28 cellular contexts compared by ENCODE assay signal in the genomic region with DNA sequence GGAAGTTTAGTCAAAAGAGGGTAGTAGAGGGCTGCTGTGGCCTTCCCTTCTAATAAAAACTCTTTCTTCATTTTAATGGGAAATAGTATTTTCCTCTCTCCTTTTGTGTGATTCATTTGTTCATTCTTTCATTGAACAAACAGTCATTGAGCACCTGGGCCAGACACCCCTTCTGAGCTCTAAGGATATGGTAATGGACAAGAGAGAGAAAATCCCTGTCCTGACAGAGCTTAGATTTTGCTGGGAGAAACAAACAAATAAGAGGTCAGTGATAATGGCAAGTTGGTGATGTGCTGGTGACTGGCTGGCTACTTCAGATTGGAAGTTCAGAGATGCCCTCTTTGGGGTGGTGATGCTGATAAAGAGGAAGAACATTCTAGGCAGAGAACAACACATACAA. TPM values are rescaled to one million over a fixed set of nuclear protein-coding genes. Genes with fewer than 3 reads are reported as not detected.
A peak's percentile ranks its signal among the peaks of the same experiment; 100 is the strongest.
DNase-seq lines count a peak whose midpoint lies in the region; ATAC-seq and TF ChIP-seq lines count a peak whose summit lies in the region.
"Had no signal": no experiment of that assay in that cellular context is flagged by ENCODE, and none has a peak within 500 bp of the region (broad histone marks: within the 10 kb centered on the region; RNA-seq: fewer than 3 reads in every experiment).

No MANE protein-coding gene starts in this region.

- peaks cover 21% of the 10 kb centered on the region for H3K79me2 ChIP-seq in GM23338 (replicated peaks; ENCODE audit: insufficient read depth)

- peak overlapping the region; percentile 9; the same call in 1 of the 2 replicates for H3K4me2 ChIP-seq in GM23338
- H3K4me2 ChIP-seq: BLaER1 treated with 17β-estradiol and CSF1 and Interleukin-3, amounts not matched to agents 10 nM and 100 nM; smooth muscle cell had no signal

- peaks cover 12% of the 10 kb centered on the region for H3K9me3 Mint-ChIP-seq in CD4-positive, alpha-beta T cell
- H3K9me3 Mint-ChIP-seq in GM23338 = peaks cover 4% of the 10 kb centered on the region; the same call in 1 of the 3 replicates
- peaks cover 6% of the 10 kb centered on the region for H3K9me3 Mint-ChIP-seq in activated naive CD8-positive, alpha-beta T cell treated with anti-CD3 and anti-CD28 coated beads for 36 hours
- peaks cover 5% of the 10 kb centered on the region for H3K9me3 Mint-ChIP-seq in natural killer cell treated with Interleukin-12 subunit alpha and Interleukin-12 subunit beta and Interleukin-15 and Interleukin-18, amount 100 ng/mL, for 72 hours
- H3K9me3 Mint-ChIP-seq in activated T-helper 1 cell treated with anti-CD3 and anti-CD28 coated beads, Interleukin-12 subunit alpha, Interleukin-12 subunit beta, Interleukin-2, Interleukin-4 antibody, amounts not matched to agents 30 ng/mL and 10 ng/mL and 1 ng/mL, durations not matched to agents 14 hours and 24 hours and 36 hours = peaks cover 16% of the 10 kb centered on the region
- H3K9me3 Mint-ChIP-seq: HFFc6 had no signal

- peaks cover 88% of the 10 kb centered on the region for H3K4me1 Mint-ChIP-seq in CD4-positive, alpha-beta T cell (ENCODE audit: low read depth)
- H3K4me1 Mint-ChIP-seq in GM23338 = peaks cover 18% of the 10 kb centered on the region
- peaks cover 59% of the 10 kb centered on the region for H3K4me1 Mint-ChIP-seq in activated naive CD8-positive, alpha-beta T cell treated with anti-CD3 and anti-CD28 coated beads for 36 hours
- H3K4me1 Mint-ChIP-seq in natural killer cell treated with Interleukin-12 subunit alpha and Interleukin-12 subunit beta and Interleukin-15 and Interleukin-18, amount 100 ng/mL, for 72 hours (ENCODE audit: low read depth in 2 of 2) = peaks cover 50 to 67% of the 10 kb centered on the region in 2 donors
- peaks cover 48% of the 10 kb centered on the region for H3K4me1 Mint-ChIP-seq in activated T-helper 1 cell treated with anti-CD3 and anti-CD28 coated beads, Interleukin-12 subunit alpha, Interleukin-12 subunit beta, Interleukin-2, Interleukin-4 antibody, amounts not matched to agents 30 ng/mL and 10 ng/mL and 1 ng/mL, durations not matched to agents 14 hours and 24 hours and 36 hours (ENCODE audit: low read depth)

- H3K9me3 ChIP-seq in CD4-positive, alpha-beta T cell (ENCODE audit: control insufficient read depth, low read length) = no peaks in the 10 kb centered on the region
- H3K9me3 ChIP-seq: ovary, Peyer's patch, transverse colon had no signal

- intact Hi-C loops in CD4-positive, alpha-beta T cell (cut with DNase I, micrococcal nuclease) = no loop called here
- intact Hi-C loops in activated T-helper 1 cell treated with anti-CD3 and anti-CD28 coated beads, Interleukin-12 subunit alpha, Interleukin-12 subunit beta, Interleukin-2, Interleukin-4 antibody, amounts not matched to agents 30 ng/mL and 10 ng/mL and 1 ng/mL, durations not matched to agents 14 hours and 24 hours and 36 hours (cut with micrococcal nuclease) = no loop called here
- intact Hi-C loops in left colon (cut with DNase I, micrococcal nuclease) = no loop called here

- peaks cover 12% of the 10 kb centered on the region for H3K4me1 ChIP-seq in GM23338 (ENCODE audit: insufficient read depth)
- H3K4me1 ChIP-seq: Peyer's patch had no signal

- H4K20me1 ChIP-seq in GM23338 (replicated peaks; ENCODE audit: insufficient read depth) = no peaks in the 10 kb centered on the region
- H4K20me1 ChIP-seq: BLaER1 treated with 17β-estradiol and CSF1 and Interleukin-3, amounts not matched to agents 10 nM and 100 nM had no signal

- no peaks in the 10 kb centered on the region for H3K27me3 ChIP-seq in CD4-positive, alpha-beta T cell (ENCODE audit: control insufficient read depth, insufficient read depth, low read length)
- no peaks in the 10 kb centered on the region for H3K27me3 ChIP-seq in GM23338 (ENCODE audit: insufficient read depth)
- H3K27me3 ChIP-seq: BLaER1 treated with 17β-estradiol and CSF1 and Interleukin-3, amounts not matched to agents 10 nM and 100 nM; ovary; Peyer's patch; transverse colon had no signal

- no peaks in the 10 kb centered on the region for H3F3A ChIP-seq in GM23338 (replicated peaks; ENCODE audit: low read depth)

- 0 out of 2 replicates have a peak, but pooled peaks cover 2% of the 10 kb centered on the region for H3K36me3 ChIP-seq in GM23338 (ENCODE audit: insufficient read depth)
- H3K36me3 ChIP-seq: ovary, Peyer's patch, transverse colon had no signal

- CTCF ChIA-PET in CD4-positive, alpha-beta T cell (lab: Charles Lee) = interaction anchor here (1.0 to 1.9 kb wide), 2 partner anchors 12 to 20 kb away, joined by 4 read pairs; no protein-coding TSS in a partner anchor

- H3K27ac Mint-ChIP-seq in CD4-positive, alpha-beta T cell = peak overlapping the region; percentile 80
- peak overlapping the region; percentile 12 for H3K27ac Mint-ChIP-seq in GM23338
- H3K27ac Mint-ChIP-seq in activated naive CD8-positive, alpha-beta T cell treated with anti-CD3 and anti-CD28 coated beads for 36 hours = peak overlapping the region; percentile 2
- H3K27ac Mint-ChIP-seq in natural killer cell treated with Interleukin-12 subunit alpha and Interleukin-12 subunit beta and Interleukin-15 and Interleukin-18, amount 100 ng/mL, for 72 hours = peak overlapping the region; percentile 5 to 62
- no peak overlapping the region for H3K27ac Mint-ChIP-seq in activated T-helper 1 cell treated with anti-CD3 and anti-CD28 coated beads, Interleukin-12 subunit alpha, Interleukin-12 subunit beta, Interleukin-2, Interleukin-4 antibody, amounts not matched to agents 30 ng/mL and 10 ng/mL and 1 ng/mL, durations not matched to agents 14 hours and 24 hours and 36 hours
- H3K27ac Mint-ChIP-seq: activated T-helper 2 cell treated with anti-CD3 and anti-CD28 coated beads, Interferon-gamma antibody, Interleukin-2, Interleukin-4, amounts not matched to agents 10 μg/mL and 5 μg/mL and 100 μg/mL, durations not matched to agents 14 hours and 24 hours and 36 hours; brain; HFFc6 had no signal

- no peak overlapping the region for H2AFZ ChIP-seq in GM23338
- H2AFZ ChIP-seq: GM23248 had no signal

- TF ChIP-seq CTCF in CD4-positive, alpha-beta T cell (IDR thresholded peaks at IDR 0.05) = no peak
- no peak for TF ChIP-seq CTCF in GM23338 (conservative IDR thresholded peaks at IDR 0.05; ENCODE audit: low read depth in 2 of 2)

- H3K27ac ChIP-seq in CD4-positive, alpha-beta T cell (ENCODE audit: low read depth, low read length) = no peak overlapping the region
- peak overlapping the region; percentile 81 for H3K27ac ChIP-seq in GM23338 (ENCODE audit: low read depth)
- H3K27ac ChIP-seq: BLaER1 treated with 17β-estradiol and CSF1 and Interleukin-3, amounts not matched to agents 10 nM and 100 nM; epithelial cell of prostate; GM23248; ovary; Peyer's patch; transverse colon had no signal

- peak overlapping the region; percentile 17 for H3K4me3 Mint-ChIP-seq in CD4-positive, alpha-beta T cell
- no peak overlapping the region for H3K4me3 Mint-ChIP-seq in GM23338
- no peak overlapping the region for H3K4me3 Mint-ChIP-seq in activated naive CD8-positive, alpha-beta T cell treated with anti-CD3 and anti-CD28 coated beads for 36 hours
- peak overlapping the region; percentile 0 for H3K4me3 Mint-ChIP-seq in natural killer cell treated with Interleukin-12 subunit alpha and Interleukin-12 subunit beta and Interleukin-15 and Interleukin-18, amount 100 ng/mL, for 72 hours
- H3K4me3 Mint-ChIP-seq in activated T-helper 1 cell treated with anti-CD3 and anti-CD28 coated beads, Interleukin-12 subunit alpha, Interleukin-12 subunit beta, Interleukin-2, Interleukin-4 antibody, amounts not matched to agents 30 ng/mL and 10 ng/mL and 1 ng/mL, durations not matched to agents 14 hours and 24 hours and 36 hours = no peak overlapping the region
- H3K4me3 Mint-ChIP-seq: activated CD8-positive, alpha-beta memory T cell treated with anti-CD3 and anti-CD28 coated beads, Interleukin-2, amount 10 ng/mL, durations not matched to agents 7 days and 5 days; brain; HFFc6 had no signal

- POLR2A ChIA-PET in CD4-positive, alpha-beta T cell (lab: Charles Lee) = interaction anchor here (2.3 to 6.3 kb wide), 4 partner anchors 10 to 59 kb away, joined by 14 to 67 read pairs (median 38); a partner anchor contains a TSS

- no peak overlapping the region for H3K4me3 ChIP-seq in GM23338
- H3K4me3 ChIP-seq: BLaER1 treated with 17β-estradiol and CSF1 and Interleukin-3, amounts not matched to agents 10 nM and 100 nM; GM23248; ovary; Peyer's patch; smooth muscle cell; transverse colon had no signal

- no peak for DNase-seq in CD4-positive, alpha-beta T cell
- DNase-seq in GM23338 (ENCODE audit: low spot score) (no peak), DMS53 (lab: John Stamatoyannopoulos, UW) (no peak), left colon (no peak)
- no peak for DNase-seq in activated naive CD8-positive, alpha-beta T cell treated with anti-CD3 and anti-CD28 coated beads for 36 hours
- DNase-seq in natural killer cell treated with Interleukin-12 subunit alpha and Interleukin-12 subunit beta and Interleukin-15 and Interleukin-18, amount 100 ng/mL, for 72 hours (ENCODE audit: low spot score) = no peak
- DNase-seq in activated T-helper 1 cell treated with anti-CD3 and anti-CD28 coated beads, Interleukin-12 subunit alpha, Interleukin-12 subunit beta, Interleukin-2, Interleukin-4 antibody, amounts not matched to agents 30 ng/mL and 10 ng/mL and 1 ng/mL, durations not matched to agents 14 hours and 24 hours and 36 hours (ENCODE audit: low spot score) = no peak
- DNase-seq: activated CD4-positive, alpha-beta T cell treated with anti-CD3 and anti-CD28 coated beads for 4 hours; activated CD8-positive, alpha-beta memory T cell treated with anti-CD3 and anti-CD28 coated beads, Interleukin-2, amount 10 ng/mL, durations not matched to agents 7 days and 5 days; GM23248; HFFc6; islet precursor cell; left ventricle myocardium superior; NCI-H1417; NCI-H2081 treated with DMSO at 0.1 percent for 48 hours; NCI-H345; NCI-H748 treated with DMSO at 0.1 percent for 48 hours; ovary; Peyer's patch; retina; stimulated activated CD4-positive, alpha-beta T cell treated with anti-CD3 and anti-CD28 coated beads, Interleukin-2, amount 100 ng/mL, for 24 hours; T-helper 2 cell; transverse colon had no signal

- no peaks in the 10 kb centered on the region for H3K27me3 Mint-ChIP-seq in CD4-positive, alpha-beta T cell
- peaks cover 4% of the 10 kb centered on the region for H3K27me3 Mint-ChIP-seq in GM23338 (ENCODE audit: insufficient read depth, low read depth, poor library complexity)
- H3K27me3 Mint-ChIP-seq in activated naive CD8-positive, alpha-beta T cell treated with anti-CD3 and anti-CD28 coated beads for 36 hours = no peaks in the 10 kb centered on the region
- H3K27me3 Mint-ChIP-seq in natural killer cell treated with Interleukin-12 subunit alpha and Interleukin-12 subunit beta and Interleukin-15 and Interleukin-18, amount 100 ng/mL, for 72 hours = no peaks in the 10 kb centered on the region
- no peaks in the 10 kb centered on the region for H3K27me3 Mint-ChIP-seq in activated T-helper 1 cell treated with anti-CD3 and anti-CD28 coated beads, Interleukin-12 subunit alpha, Interleukin-12 subunit beta, Interleukin-2, Interleukin-4 antibody, amounts not matched to agents 30 ng/mL and 10 ng/mL and 1 ng/mL, durations not matched to agents 14 hours and 24 hours and 36 hours (ENCODE audit: insufficient read depth)
- H3K27me3 Mint-ChIP-seq: activated CD8-positive, alpha-beta memory T cell treated with anti-CD3 and anti-CD28 coated beads, Interleukin-2, amount 10 ng/mL, durations not matched to agents 7 days and 5 days; brain had no signal

- H3K9me2 ChIP-seq in GM23338 (ENCODE audit: insufficient read depth) = no peaks in the 10 kb centered on the region

- no peak for ATAC-seq in CD4-positive, alpha-beta T cell (ENCODE audit: poor library complexity)
- ATAC-seq in GM23338 (peak; percentile 65), left colon (no peak)
- ATAC-seq in natural killer cell treated with Interleukin-12 subunit alpha and Interleukin-12 subunit beta and Interleukin-15 and Interleukin-18, amount 100 ng/mL, for 72 hours = no peak
- ATAC-seq: activated CD8-positive, alpha-beta memory T cell treated with anti-CD3 and anti-CD28 coated beads, Interleukin-2, amount 10 ng/mL, durations not matched to agents 7 days and 5 days; left ventricle myocardium superior had no signal

- peaks cover 81% of the 10 kb centered on the region for H3K36me3 Mint-ChIP-seq in CD4-positive, alpha-beta T cell (ENCODE audit: low read depth)
- H3K36me3 Mint-ChIP-seq in GM23338 (ENCODE audit: low read depth) = peaks cover 7% of the 10 kb centered on the region; the same call in 2 of the 3 replicates
- H3K36me3 Mint-ChIP-seq in activated naive CD8-positive, alpha-beta T cell treated with anti-CD3 and anti-CD28 coated beads for 36 hours = peaks cover 38% of the 10 kb centered on the region
- peaks cover 24% of the 10 kb centered on the region for H3K36me3 Mint-ChIP-seq in natural killer cell treated with Interleukin-12 subunit alpha and Interleukin-12 subunit beta and Interleukin-15 and Interleukin-18, amount 100 ng/mL, for 72 hours
- H3K36me3 Mint-ChIP-seq in activated T-helper 1 cell treated with anti-CD3 and anti-CD28 coated beads, Interleukin-12 subunit alpha, Interleukin-12 subunit beta, Interleukin-2, Interleukin-4 antibody, amounts not matched to agents 30 ng/mL and 10 ng/mL and 1 ng/mL, durations not matched to agents 14 hours and 24 hours and 36 hours (ENCODE audit: low read depth) = peaks cover 42% of the 10 kb centered on the region

RNA-seq across cellular contexts. Expression of a gene that starts 59.3 kb away (rescaled TPM):
- 100 to 1,000 TPM; 174 to 182 TPM for total RNA-seq in CD4-positive, alpha-beta T cell
- 20.8 and 25.3 TPM in 2 replicates for total RNA-seq in GM23338 (2014; rRNA removed; shearing (Covaris generic))
- 10.5 and 11.1 TPM in 2 replicates for polyA plus RNA-seq in GM23338 (2016; fragmentation: Nextera tagmentation; extraction: Ambion mirVana)
- 10 to 100 TPM in 1 of 2 experiments, 1 to 10 TPM in 1; 9.5 to 11.2 TPM for total RNA-seq in activated naive CD8-positive, alpha-beta T cell treated with anti-CD3 and anti-CD28 coated beads for 36 hours
- 10 to 100 TPM; 15.0 to 26.9 TPM for total RNA-seq in natural killer cell treated with Interleukin-12 subunit alpha and Interleukin-12 subunit beta and Interleukin-15 and Interleukin-18, amount 100 ng/mL, for 72 hours
- 11.2 and 11.8 TPM in 2 replicates for total RNA-seq in activated T-helper 1 cell treated with anti-CD3 and anti-CD28 coated beads, Interleukin-12 subunit alpha, Interleukin-12 subunit beta, Interleukin-2, Interleukin-4 antibody, amounts not matched to agents 30 ng/mL and 10 ng/mL and 1 ng/mL, durations not matched to agents 14 hours and 24 hours and 36 hours
- 10 to 100 TPM; 19.1 to 23.9 TPM for total RNA-seq in left colon

Comparison
In these comparisons a context has a peak if more than half of its experiments do, and no peak if none do; other contexts are left out.
1. H3K4me3 Mint-ChIP-seq: peak in CD4-positive, alpha-beta T cell (single experiment) and natural killer cell treated with Interleukin-12 subunit alpha and Interleukin-12 subunit beta and Interleukin-15 and Interleukin-18, amount 100 ng/mL, for 72 hours (single experiment); none in GM23338 (single experiment), activated naive CD8-positive, alpha-beta T cell treated with anti-CD3 and anti-CD28 coated beads for 36 hours (single experiment) and activated T-helper 1 cell treated with anti-CD3 and anti-CD28 coated beads, Interleukin-12 subunit alpha, Interleukin-12 subunit beta, Interleukin-2, Interleukin-4 antibody, amounts not matched to agents 30 ng/mL and 10 ng/mL and 1 ng/mL, durations not matched to agents 14 hours and 24 hours and 36 hours (single experiment).